ENCODE assay signal across 20 cellular contexts in genomic region chr13:20553309-20553708, GRCh38. TPM values are rescaled to one million over a fixed set of nuclear protein-coding genes. Genes with fewer than 3 reads are reported as not detected.
DNase-seq lines count a peak whose midpoint lies in the region; ATAC-seq, FAIRE-seq and TF ChIP-seq lines count a peak whose summit lies in the region.
"Had no signal": no experiment of that assay in that cellular context is flagged by ENCODE, and none has a peak within 500 bp of the region (broad histone marks: within the 10 kb centered on the region; RNA-seq: fewer than 3 reads in every experiment).

No MANE protein-coding gene starts in this region.

- in situ Hi-C loops in mammary epithelial cell (cut with MboI; ENCODE audit: low sequenced_read_pairs in 2 of 2), result no loop called here

- H3K4me3 Mint-ChIP-seq in MCF 10A (ENCODE audit: unreplicated experiment) (no peak overlapping the region), neural crest cell (peak overlapping the region; percentile 16), natural killer cell (no peak overlapping the region)
- H3K4me3 Mint-ChIP-seq: activated B cell treated with CpG ODN at 0.5 μM for 24 hours; activated naive CD4-positive, alpha-beta T cell treated with anti-CD3 and anti-CD28 coated beads, Interleukin-2, amount 10 ng/mL, durations not matched to agents 7 days and 5 days; CD4-positive, alpha-beta T cell; IgD-negative memory B cell had no signal

- H3K4me1 ChIP-seq in mammary epithelial cell (ENCODE audit: insufficient read depth, low read length), result no peaks in the 10 kb centered on the region
- H3K4me1 ChIP-seq: parathyroid adenoma, tibial artery had no signal

- no peak overlapping the region for H3K4me2 ChIP-seq in mammary epithelial cell (ENCODE audit: insufficient read depth, low read depth, low read length)

- BruUV-seq in mammary epithelial cell (replicated peaks; lab: Mats Ljungman, UMichigan) (no TSS peak), MCF 10A (replicated peaks; lab: Mats Ljungman, UMichigan) (no TSS peak)

- peak; percentile 39 for FAIRE-seq in frontal cortex (lab: Jason Lieb, UNC)

- intact Hi-C loops in mammary epithelial cell (cut with micrococcal nuclease), result no loop called here
- intact Hi-C loops in MCF 10A (cut with micrococcal nuclease), result no loop called here
- intact Hi-C loops in natural killer cell (cut with micrococcal nuclease), result no loop called here

- H3K9me3 ChIP-seq in mammary epithelial cell (replicated peaks; ENCODE audit: insufficient read depth, low read length) (no peaks in the 10 kb centered on the region), MG63 (no peaks in the 10 kb centered on the region)
- H3K9me3 ChIP-seq: Peyer's patch, tibial artery had no signal

- no peaks in the 10 kb centered on the region for H3K36me3 ChIP-seq in mammary epithelial cell (ENCODE audit: insufficient read depth, low read length)
- no peaks in the 10 kb centered on the region for H3K36me3 ChIP-seq in MG63
- H3K36me3 ChIP-seq: Peyer's patch, tibial artery had no signal

- H3K27ac Mint-ChIP-seq in MCF 10A (ENCODE audit: low read depth, unreplicated experiment), result no peak overlapping the region
- H3K27ac Mint-ChIP-seq in neural crest cell (ENCODE audit: unreplicated experiment), result peak overlapping the region; percentile 79
- H3K27ac Mint-ChIP-seq in natural killer cell, result no peak overlapping the region
- H3K27ac Mint-ChIP-seq: activated B cell treated with CpG ODN at 0.5 μM for 24 hours; activated naive CD4-positive, alpha-beta T cell treated with anti-CD3 and anti-CD28 coated beads, Interleukin-2, amount 10 ng/mL, durations not matched to agents 7 days and 5 days; CD4-positive, alpha-beta T cell; IgD-negative memory B cell had no signal

- WGBS in mammary epithelial cell (ENCODE audit: low coverage, missing lambda C conversion rate), result 7% methylated on average over 3 of the region's 3 CpGs

- no peaks in the 10 kb centered on the region for H4K20me1 ChIP-seq in mammary epithelial cell (ENCODE audit: insufficient read depth, low read length)

- no peak for ATAC-seq in HG03196 (IDR thresholded peaks at IDR 0.05; ENCODE audit: unreplicated experiment)
- no peak for ATAC-seq in natural killer cell

- no peaks in the 10 kb centered on the region for H3K79me2 ChIP-seq in mammary epithelial cell (ENCODE audit: insufficient read depth, low read length)
- H3K79me2 ChIP-seq: parathyroid adenoma had no signal

- POLR2A ChIA-PET in MCF 10A (lab: Yijun Ruan, JAX), result no interaction called here

- no peak for DNase-seq in mammary epithelial cell
- DNase-seq in MCF 10A (ENCODE audit: unreplicated experiment), result no peak
- DNase-seq in frontal cortex (ENCODE audit: low spot score in 2 of 2), result peak; percentile 50 to 51
- DNase-seq in neural crest cell (ENCODE audit: low read depth, low spot score), result peak; percentile 59
- DNase-seq in MG63, result no peak
- no peak for DNase-seq in natural killer cell
- no peak for DNase-seq in mucosa of gallbladder (ENCODE audit: low spot score)
- DNase-seq: activated B cell treated with CpG ODN at 0.5 μM for 24 hours; activated naive CD4-positive, alpha-beta T cell treated with anti-CD3 and anti-CD28 coated beads, Interleukin-2, amount 10 ng/mL, durations not matched to agents 7 days and 5 days; CD4-positive, alpha-beta T cell; central memory CD4-positive, alpha-beta T cell; GDM1; NCI-H1092; NCI-H748 treated with DMSO at 0.1 percent for 48 hours; Peyer's patch; tibial artery had no signal

- TF ChIP-seq CTCF in mammary epithelial cell (conservative IDR thresholded peaks at IDR 0.05 in 1 of 2, IDR thresholded peaks at IDR 0.05 in 1 of 2; ENCODE audit: extremely low read depth in 1 of 2, insufficient read depth in 1 of 2, low read depth in 1 of 2, low read length in 2 of 2), result no peak
- TF ChIP-seq CTCF in MCF 10A (IDR thresholded peaks at IDR 0.05; ENCODE audit: unreplicated experiment), result no peak
- no peak for TF ChIP-seq CTCF in neural crest cell (conservative IDR thresholded peaks at IDR 0.05)
- no peak for TF ChIP-seq CTCF in natural killer cell (IDR thresholded peaks at IDR 0.05)

- CTCF ChIA-PET in mammary epithelial cell (lab: Charles Lee; ENCODE audit: low non-redundant PET) (no interaction called here), MCF 10A (lab: Yijun Ruan, JAX) (interaction anchor here (0.6 kb wide), 1 partner anchor 158 kb away, joined by 4 read pairs; no protein-coding TSS in a partner anchor)

- H3K9ac ChIP-seq in mammary epithelial cell (ENCODE audit: insufficient read depth, low read length), result no peak overlapping the region
- H3K9ac ChIP-seq: parathyroid adenoma had no signal

- H3K4me1 Mint-ChIP-seq in MCF 10A (ENCODE audit: insufficient read depth, unreplicated experiment) (no peaks in the 10 kb centered on the region), neural crest cell (peaks cover 44% of the 10 kb centered on the region), natural killer cell (no peaks in the 10 kb centered on the region)
- H3K4me1 Mint-ChIP-seq: activated B cell treated with CpG ODN at 0.5 μM for 24 hours; activated naive CD4-positive, alpha-beta T cell treated with anti-CD3 and anti-CD28 coated beads, Interleukin-2, amount 10 ng/mL, durations not matched to agents 7 days and 5 days had no signal

- no peaks in the 10 kb centered on the region for H3K9me3 Mint-ChIP-seq in MCF 10A (ENCODE audit: unreplicated experiment)
- no peaks in the 10 kb centered on the region for H3K9me3 Mint-ChIP-seq in neural crest cell
- no peaks in the 10 kb centered on the region for H3K9me3 Mint-ChIP-seq in natural killer cell
- H3K9me3 Mint-ChIP-seq: activated B cell treated with CpG ODN at 0.5 μM for 24 hours; activated naive CD4-positive, alpha-beta T cell treated with anti-CD3 and anti-CD28 coated beads, Interleukin-2, amount 10 ng/mL, durations not matched to agents 7 days and 5 days; CD4-positive, alpha-beta T cell; IgD-negative memory B cell had no signal

- H3K4me3 ChIP-seq in mammary epithelial cell (replicated peaks in 1 of 3; ENCODE audit: insufficient read depth in 1 of 3, low read depth in 2 of 3, low read length in 3 of 3) (no peak overlapping the region), MG63 (no peak overlapping the region)
- H3K4me3 ChIP-seq: Peyer's patch, tibial artery had no signal

- H3K36me3 Mint-ChIP-seq in MCF 10A (ENCODE audit: insufficient read depth, unreplicated experiment) (no peaks in the 10 kb centered on the region), neural crest cell (ENCODE audit: low read depth) (no peaks in the 10 kb centered on the region), natural killer cell (no peaks in the 10 kb centered on the region)
- H3K36me3 Mint-ChIP-seq: activated naive CD4-positive, alpha-beta T cell treated with anti-CD3 and anti-CD28 coated beads, Interleukin-2, amount 10 ng/mL, durations not matched to agents 7 days and 5 days; IgD-negative memory B cell had no signal

- H2AFZ ChIP-seq in mammary epithelial cell (ENCODE audit: low read depth, low read length), result peak overlapping the region; percentile 6
- H2AFZ ChIP-seq: parathyroid adenoma had no signal

- H3K27ac ChIP-seq in mammary epithelial cell (ENCODE audit: insufficient read depth, low read depth, low read length), result no peak overlapping the region
- H3K27ac ChIP-seq: 22Rv1, parathyroid adenoma, Peyer's patch, tibial artery had no signal

- H3K27me3 ChIP-seq in mammary epithelial cell (ENCODE audit: insufficient read depth, low read length) (no peaks in the 10 kb centered on the region), MG63 (no peaks in the 10 kb centered on the region)
- H3K27me3 ChIP-seq: Peyer's patch, tibial artery had no signal

- dilution Hi-C loops in mammary epithelial cell (cut with HindIII; ENCODE audit: low sequenced_read_pairs), result no loop called here

- H3K27me3 Mint-ChIP-seq in MCF 10A (ENCODE audit: insufficient read depth, unreplicated experiment) (no peaks in the 10 kb centered on the region), neural crest cell (ENCODE audit: low read depth) (no peaks in the 10 kb centered on the region), natural killer cell (ENCODE audit: low read depth in 2 of 2) (no peaks in the 10 kb centered on the region)
- H3K27me3 Mint-ChIP-seq: activated naive CD4-positive, alpha-beta T cell treated with anti-CD3 and anti-CD28 coated beads, Interleukin-2, amount 10 ng/mL, durations not matched to agents 7 days and 5 days; CD4-positive, alpha-beta T cell; IgD-negative memory B cell had no signal

RNA-seq across cellular contexts. Expression of gene IFT88, which starts 13.6 kb away (rescaled TPM):
- total RNA-seq in mammary epithelial cell, result 10 to 100 TPM; 10.3 to 11.2 TPM
- 4.0 TPM for polyA plus RNA-seq in mammary epithelial cell
- polyA minus RNA-seq in mammary epithelial cell, result 2.2 TPM
- 18.3 and 19.8 TPM in 2 replicates for total RNA-seq in MCF 10A (2022)
- 23.6 TPM for total RNA-seq in frontal cortex
- total RNA-seq in neural crest cell, result 21.0 and 22.5 TPM in 2 replicates
- 9.8 and 17.6 TPM in 2 replicates for total RNA-seq in MG63 (2014; rRNA removed; shearing (Covaris generic); ENCODE audit: low replicate concordance)
- 10 to 100 TPM in 2 of 3 donors, 1 to 10 TPM in 1; 9.2 to 13.9 (median 13.9) TPM for total RNA-seq in natural killer cell
- 12.6 TPM for total RNA-seq in mucosa of gallbladder

RNA-seq across cellular contexts. Expression of gene CRYL1, which starts 27.7 kb away (rescaled TPM):
- total RNA-seq in mammary epithelial cell (10 to 100 TPM; 17.0 to 18.5 TPM), MCF 10A (2022) (15.1 and 21.2 TPM in 2 replicates), frontal cortex (14.3 TPM), neural crest cell (19.9 and 20.6 TPM in 2 replicates), natural killer cell (10 to 100 TPM; 13.4 to 15.8 (median 14.9) TPM), mucosa of gallbladder (62.9 TPM)
- 26.9 TPM for polyA plus RNA-seq in mammary epithelial cell
- 36.5 TPM for polyA minus RNA-seq in mammary epithelial cell
- total RNA-seq in MG63 (2014; rRNA removed; shearing (Covaris generic); ENCODE audit: low replicate concordance), result 4.3 and 22.9 TPM in 2 replicates

Comparison
In these comparisons a context has a peak if more than half of its experiments do, and no peak if none do; other contexts are left out.
1. DNase-seq: peak in frontal cortex (2 of 2) and neural crest cell (single experiment); none in mammary epithelial cell (single experiment), MCF 10A (single experiment), MG63 (single experiment), natural killer cell (single experiment) and mucosa of gallbladder (single experiment).